18 cellular contexts compared by ENCODE assay signal in the genomic region with DNA sequence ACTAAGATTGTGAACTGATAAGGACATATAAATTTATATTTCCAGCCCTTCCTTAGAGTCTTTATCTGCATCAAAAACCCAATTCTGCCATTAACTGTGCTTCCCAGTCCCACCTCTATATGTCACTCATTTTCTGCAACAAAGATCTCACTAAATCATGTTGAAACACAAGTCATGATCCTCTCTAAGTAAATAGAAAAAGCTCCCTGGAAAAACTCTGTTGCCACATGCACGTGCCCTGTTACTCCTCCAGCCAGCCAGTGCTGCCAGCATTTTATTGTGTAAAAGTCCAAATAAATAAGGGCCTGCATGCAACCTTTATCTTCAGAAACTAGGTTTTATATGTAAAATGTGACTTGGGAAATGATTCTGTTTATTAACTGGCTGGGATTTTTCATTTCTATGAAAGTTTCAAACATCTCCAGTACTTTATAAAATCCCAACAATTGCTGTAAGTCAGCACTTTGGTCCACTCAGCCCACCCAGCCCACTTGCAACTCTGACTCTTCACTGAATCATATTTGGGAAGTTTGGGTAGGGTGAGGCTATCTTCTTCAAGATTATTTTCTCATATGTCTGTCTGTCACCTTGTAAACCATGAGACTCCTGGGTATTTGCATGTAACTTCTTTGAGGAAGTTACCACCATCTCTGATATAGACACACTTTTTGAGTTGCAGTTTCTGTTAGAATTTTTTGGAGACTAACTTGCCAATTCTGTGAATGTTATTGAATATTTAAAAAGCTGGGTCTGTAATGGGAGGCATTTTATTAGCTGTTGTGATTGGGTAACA. TPM values are rescaled to one million over a fixed set of nuclear protein-coding genes. Genes with fewer than 3 reads are reported as not detected.
DNase-seq lines count a peak whose midpoint lies in the region; ATAC-seq, FAIRE-seq and TF ChIP-seq lines count a peak whose summit lies in the region.
"Had no signal": no experiment of that assay in that cellular context is flagged by ENCODE, and none has a peak within 500 bp of the region (broad histone marks: within the 10 kb centered on the region; RNA-seq: fewer than 3 reads in every experiment).

No MANE protein-coding gene starts in this region.

- TF ChIP-seq CTCF in keratinocyte (optimal IDR thresholded peaks at IDR 0.05 in 1 of 3, IDR thresholded peaks at IDR 0.05 in 1 of 3, conservative IDR thresholded peaks at IDR 0.05 in 1 of 3; ENCODE audit: extremely low read depth in 1 of 3, insufficient read depth in 2 of 3, low read length in 3 of 3) = no peak

- H3K27ac ChIP-seq in keratinocyte (ENCODE audit: control insufficient read depth, insufficient read depth, low read length) = no peak overlapping the region
- H3K27ac ChIP-seq: HL-60, neutrophil, vagina had no signal

- H3K27me3 ChIP-seq in keratinocyte (ENCODE audit: control insufficient read depth, extremely low read depth, insufficient read depth, low read length) (no peaks in the 10 kb centered on the region), MG63 (no peaks in the 10 kb centered on the region)
- H3K27me3 ChIP-seq: neutrophil, vagina had no signal

- no peak overlapping the region for H2AFZ ChIP-seq in keratinocyte (ENCODE audit: control insufficient read depth, low read length)

- H3K4me3 ChIP-seq in keratinocyte (ENCODE audit: control insufficient read depth in 2 of 3, extremely low read depth in 1 of 3, insufficient read depth in 2 of 3, low read depth in 1 of 3, low read length in 3 of 3) (no peak overlapping the region), MG63 (no peak overlapping the region)
- H3K4me3 ChIP-seq: vagina had no signal

- ATAC-seq in GM18520 (IDR thresholded peaks at IDR 0.05; ENCODE audit: unreplicated experiment) = peak; percentile 85
- ATAC-seq in GM21529 (IDR thresholded peaks at IDR 0.05; ENCODE audit: unreplicated experiment) = peak; percentile 80
- ATAC-seq in HG03175 (IDR thresholded peaks at IDR 0.05; ENCODE audit: unreplicated experiment) = peak; percentile 75
- ATAC-seq in GM18873 (IDR thresholded peaks at IDR 0.05; ENCODE audit: low FRiP score, unreplicated experiment) = no peak
- ATAC-seq: left ventricle myocardium superior had no signal

- H3K79me2 ChIP-seq in keratinocyte (ENCODE audit: control insufficient read depth, insufficient read depth, low read length) = no peaks in the 10 kb centered on the region

- H3K9me3 ChIP-seq in keratinocyte (ENCODE audit: control insufficient read depth, low read depth, low read length) (no peaks in the 10 kb centered on the region), MG63 (no peaks in the 10 kb centered on the region)
- H3K9me3 ChIP-seq: neutrophil, vagina had no signal

- H4K20me1 ChIP-seq in keratinocyte (ENCODE audit: control insufficient read depth, extremely low read depth, insufficient read depth, low read length) = no peaks in the 10 kb centered on the region

- dilution Hi-C loops in keratinocyte (cut with MboI; ENCODE audit: extremely low pct_ligation_motif_present, low sequenced_read_pairs) = no loop called here

- FAIRE-seq in keratinocyte (lab: Jason Lieb, UNC) = peak; percentile 13

- DNase-seq in keratinocyte (ENCODE audit: low read depth, low spot score) = no peak
- DNase-seq in MG63 = no peak
- no peak for DNase-seq in iPS-NIHi11 (ENCODE audit: low spot score)
- no peak for DNase-seq in stimulated activated CD4-positive, alpha-beta T cell treated with anti-CD3 and anti-CD28 coated beads, Interleukin-4, amount 100 ng/mL, for 24 hours
- DNase-seq: activated CD4-positive, CD25-positive, alpha-beta regulatory T cell; activated T-cell treated with anti-CD3 and anti-CD28 coated beads for 4 hours; glutamatergic neuron; left ventricle myocardium superior; NCI-H526; SIG-M5; stimulated activated CD8-positive, alpha-beta memory T cell treated with anti-CD3 and anti-CD28 coated beads, Interleukin-4, amount 100 ng/mL, for 48 hours had no signal

- no peaks in the 10 kb centered on the region for H3K4me1 ChIP-seq in keratinocyte (ENCODE audit: control insufficient read depth, extremely low read depth, insufficient read depth, low read length)
- H3K4me1 ChIP-seq: vagina had no signal

- H3K9ac ChIP-seq in keratinocyte (ENCODE audit: control insufficient read depth, extremely low read depth, insufficient read depth, low read length) = no peak overlapping the region

- no peaks in the 10 kb centered on the region for H3K9me1 ChIP-seq in keratinocyte (ENCODE audit: control insufficient read depth, extremely low read depth, insufficient read depth, low read length)

- H3K36me3 ChIP-seq in keratinocyte (ENCODE audit: control insufficient read depth in 2 of 2, extremely low read depth in 1 of 2, insufficient read depth in 2 of 2, low read length in 2 of 2) = peaks cover 0 to 7% of the 10 kb centered on the region in 2 experiments
- H3K36me3 ChIP-seq in MG63 = no peaks in the 10 kb centered on the region

- H3K4me2 ChIP-seq in keratinocyte (ENCODE audit: control insufficient read depth, extremely low read depth, insufficient read depth, low read depth, low read length) = no peak overlapping the region

RNA-seq across cellular contexts. Expression of gene SMARCA5, which starts 40.0 kb away (rescaled TPM):
- 12.6 to 24.7 TPM (median 15.2 TPM) in 3 replicates for polyA plus RNA-seq in keratinocyte
- polyA plus RNA-seq in keratinocyte (2011; ENCODE audit: low read depth) = 154 TPM
- 12.1 and 19.2 TPM in 2 replicates for polyA plus RNA-seq in keratinocyte (2011; cell fraction: cytosol; rRNA removed)
- 13.8 and 20.2 TPM in 2 replicates for polyA plus RNA-seq in keratinocyte (2011; cell fraction: nucleus; rRNA removed)
- polyA plus RNA-seq in keratinocyte (2012; ENCODE audit: low replicate concordance) = 28.6 and 29.9 TPM in 2 replicates
- polyA minus RNA-seq in keratinocyte = 8.1 to 30.0 TPM (median 12.8 TPM) in 3 replicates
- 21.5 TPM for polyA minus RNA-seq in keratinocyte (2011; cell fraction: cytosol; rRNA and poly(A)+ RNA removed)
- polyA minus RNA-seq in keratinocyte (2011; cell fraction: nucleus; rRNA and poly(A)+ RNA removed) = 13.0 and 29.6 TPM in 2 replicates
- 16.6 and 22.5 TPM in 2 replicates for total RNA-seq in MG63 (2014; rRNA removed; shearing (Covaris generic); ENCODE audit: low replicate concordance)
